Comparison of ENCODE assay signal across 23 cellular contexts in genomic region chr18:27040796-27041195, GRCh38.
"Had no signal": no experiment of that assay in that cellular context is flagged by ENCODE, and none has a peak within 500 bp of the region (broad histone marks: within the 10 kb centered on the region; RNA-seq: fewer than 3 reads in every experiment).

No MANE protein-coding gene starts in this region.

- H3K4me2 ChIP-seq: PC-9 had no signal

- H3K9me3 ChIP-seq: adrenal gland, body of pancreas, breast epithelium had no signal

- DNase-seq: activated CD4-positive, alpha-beta T cell treated with anti-CD3 and anti-CD28 coated beads, Interleukin-2, amount 10 ng/mL, durations not matched to agents 24 days and 14 days; activated CD4-positive, alpha-beta T cell treated with anti-CD3 and anti-CD28 coated beads, Interleukin-2, amount 50 U/mL, for 4 hours; activated CD8-positive, alpha-beta T cell treated with anti-CD3 and anti-CD28 coated beads for 36 hours; activated gamma-delta T cell treated with Interleukin-2 at 50 U/mL for 16 hours; activated naive CD4-positive, alpha-beta T cell treated with anti-CD3 and anti-CD28 coated beads for 36 hours; activated T-cell treated with anti-CD3 and anti-CD28 coated beads, Interleukin-2, amount 50 U/mL, for 4 hours; adrenal gland; body of pancreas; Karpas-422; NCI-H1105; NCI-H1436 treated with DMSO at 0.1 percent for 48 hours; NCI-H1694 treated with DMSO at 0.1 percent for 48 hours; NCI-H2029; NCI-H345; NCI-H524 treated with DMSO at 0.1 percent for 48 hours; NCI-H82; NK-92 treated with Interleukin-12 subunit alpha and Interleukin-12 subunit beta, amount 100 ng/mL, for 24 hours; PC-9; Right ventricle myocardium superior; T1000 had no signal

- H3K27ac ChIP-seq: adrenal gland, body of pancreas, breast epithelium, PC-9, RWPE1 had no signal

- H3K36me3 ChIP-seq: adrenal gland, breast epithelium had no signal

- ATAC-seq: activated CD8-positive, alpha-beta T cell treated with anti-CD3 and anti-CD28 coated beads for 36 hours; activated naive CD4-positive, alpha-beta T cell treated with anti-CD3 and anti-CD28 coated beads, Interleukin-2, amount 50 U/mL, for 72 hours; activated T-cell treated with anti-CD3 and anti-CD28 coated beads, Interleukin-2, amount 50 U/mL, for 4 hours; body of pancreas had no signal

- H2AFZ ChIP-seq: PC-9 had no signal

- H3K27me3 ChIP-seq: adrenal gland, body of pancreas, breast epithelium had no signal

- H3K4me3 ChIP-seq: adrenal gland, body of pancreas, breast epithelium, PC-9 had no signal
